In the genomic region with DNA sequence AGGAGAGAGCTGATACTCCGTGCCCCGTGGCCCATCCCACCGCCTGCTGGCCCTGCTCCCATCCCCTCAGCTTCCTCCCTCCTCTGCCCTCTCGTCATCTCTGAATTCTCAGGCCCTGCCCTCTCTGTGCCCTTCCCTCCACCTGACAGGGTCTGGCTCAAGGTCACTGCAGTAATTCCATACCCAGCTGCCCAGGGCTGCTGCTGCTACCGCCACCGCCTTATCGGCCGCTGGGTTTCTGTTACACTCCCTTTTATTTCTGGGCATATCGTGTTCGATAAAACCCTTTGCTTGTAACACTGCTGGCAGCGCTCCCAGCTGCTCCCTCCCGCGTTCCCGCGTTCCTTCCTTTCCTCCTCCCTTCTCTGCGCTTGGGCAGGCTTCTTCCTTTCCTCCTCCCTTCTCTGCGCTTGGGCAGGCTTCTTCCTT, we compare ENCODE assay signal across 2 cellular contexts.
TF ChIP-seq lines count a peak whose summit lies in the region.

No MANE protein-coding gene starts in this region.

TF ChIP-seq in A549, 52 proteins besides CTCF, POLR2A, EP300 and RAD21:
- TF ChIP-seq RFX5 (IDR thresholded peaks at IDR 0.05), result no peak
- TF ChIP-seq BHLHE40 (IDR thresholded peaks at IDR 0.05; ENCODE audit: low read depth, low read length), result no peak
- TF ChIP-seq, protein P1, sequence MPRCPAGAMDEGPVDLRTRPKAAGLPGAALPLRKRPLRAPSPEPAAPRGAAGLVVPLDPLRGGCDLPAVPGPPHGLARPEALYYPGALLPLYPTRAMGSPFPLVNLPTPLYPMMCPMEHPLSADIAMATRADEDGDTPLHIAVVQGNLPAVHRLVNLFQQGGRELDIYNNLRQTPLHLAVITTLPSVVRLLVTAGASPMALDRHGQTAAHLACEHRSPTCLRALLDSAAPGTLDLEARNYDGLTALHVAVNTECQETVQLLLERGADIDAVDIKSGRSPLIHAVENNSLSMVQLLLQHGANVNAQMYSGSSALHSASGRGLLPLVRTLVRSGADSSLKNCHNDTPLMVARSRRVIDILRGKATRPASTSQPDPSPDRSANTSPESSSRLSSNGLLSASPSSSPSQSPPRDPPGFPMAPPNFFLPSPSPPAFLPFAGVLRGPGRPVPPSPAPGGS (IDR thresholded peaks at IDR 0.05), result no peak
- TF ChIP-seq, protein P2, sequence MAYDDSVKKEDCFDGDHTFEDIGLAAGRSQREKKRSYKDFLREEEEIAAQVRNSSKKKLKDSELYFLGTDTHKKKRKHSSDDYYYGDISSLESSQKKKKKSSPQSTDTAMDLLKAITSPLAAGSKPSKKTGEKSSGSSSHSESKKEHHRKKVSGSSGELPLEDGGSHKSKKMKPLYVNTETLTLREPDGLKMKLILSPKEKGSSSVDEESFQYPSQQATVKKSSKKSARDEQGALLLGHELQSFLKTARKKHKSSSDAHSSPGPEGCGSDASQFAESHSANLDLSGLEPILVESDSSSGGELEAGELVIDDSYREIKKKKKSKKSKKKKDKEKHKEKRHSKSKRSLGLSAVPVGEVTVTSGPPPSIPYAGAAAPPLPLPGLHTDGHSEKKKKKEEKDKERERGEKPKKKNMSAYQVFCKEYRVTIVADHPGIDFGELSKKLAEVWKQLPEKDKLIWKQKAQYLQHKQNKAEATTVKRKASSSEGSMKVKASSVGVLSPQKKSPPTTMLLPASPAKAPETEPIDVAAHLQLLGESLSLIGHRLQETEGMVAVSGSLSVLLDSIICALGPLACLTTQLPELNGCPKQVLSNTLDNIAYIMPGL (CRISPR knock-in tag; IDR thresholded peaks at IDR 0.05; ENCODE audit: borderline replicate concordance), result no peak
- TF ChIP-seq CHD4 (IDR thresholded peaks at IDR 0.05; ENCODE audit: borderline replicate concordance), result no peak
- TF ChIP-seq, protein P3, sequence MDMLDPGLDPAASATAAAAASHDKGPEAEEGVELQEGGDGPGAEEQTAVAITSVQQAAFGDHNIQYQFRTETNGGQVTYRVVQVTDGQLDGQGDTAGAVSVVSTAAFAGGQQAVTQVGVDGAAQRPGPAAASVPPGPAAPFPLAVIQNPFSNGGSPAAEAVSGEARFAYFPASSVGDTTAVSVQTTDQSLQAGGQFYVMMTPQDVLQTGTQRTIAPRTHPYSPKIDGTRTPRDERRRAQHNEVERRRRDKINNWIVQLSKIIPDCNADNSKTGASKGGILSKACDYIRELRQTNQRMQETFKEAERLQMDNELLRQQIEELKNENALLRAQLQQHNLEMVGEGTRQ (IDR thresholded peaks at IDR 0.05), result no peak
- no peak for TF ChIP-seq MYC (IDR thresholded peaks at IDR 0.05; ENCODE audit: borderline replicate concordance, low read length)
- TF ChIP-seq FOSL2 (IDR thresholded peaks at IDR 0.05), result no peak
- TF ChIP-seq FOSL2 (CRISPR knock-in tag; IDR thresholded peaks at IDR 0.05), result no peak
- TF ChIP-seq ZNF302 (CRISPR knock-in tag; IDR thresholded peaks at IDR 0.05), result no peak
- no peak for TF ChIP-seq ZC3H11A (IDR thresholded peaks at IDR 0.05)
- no peak for TF ChIP-seq FOSB (CRISPR knock-in tag; IDR thresholded peaks at IDR 0.05)
- no peak for TF ChIP-seq JUNB (IDR thresholded peaks at IDR 0.05)
- TF ChIP-seq, protein P4, sequence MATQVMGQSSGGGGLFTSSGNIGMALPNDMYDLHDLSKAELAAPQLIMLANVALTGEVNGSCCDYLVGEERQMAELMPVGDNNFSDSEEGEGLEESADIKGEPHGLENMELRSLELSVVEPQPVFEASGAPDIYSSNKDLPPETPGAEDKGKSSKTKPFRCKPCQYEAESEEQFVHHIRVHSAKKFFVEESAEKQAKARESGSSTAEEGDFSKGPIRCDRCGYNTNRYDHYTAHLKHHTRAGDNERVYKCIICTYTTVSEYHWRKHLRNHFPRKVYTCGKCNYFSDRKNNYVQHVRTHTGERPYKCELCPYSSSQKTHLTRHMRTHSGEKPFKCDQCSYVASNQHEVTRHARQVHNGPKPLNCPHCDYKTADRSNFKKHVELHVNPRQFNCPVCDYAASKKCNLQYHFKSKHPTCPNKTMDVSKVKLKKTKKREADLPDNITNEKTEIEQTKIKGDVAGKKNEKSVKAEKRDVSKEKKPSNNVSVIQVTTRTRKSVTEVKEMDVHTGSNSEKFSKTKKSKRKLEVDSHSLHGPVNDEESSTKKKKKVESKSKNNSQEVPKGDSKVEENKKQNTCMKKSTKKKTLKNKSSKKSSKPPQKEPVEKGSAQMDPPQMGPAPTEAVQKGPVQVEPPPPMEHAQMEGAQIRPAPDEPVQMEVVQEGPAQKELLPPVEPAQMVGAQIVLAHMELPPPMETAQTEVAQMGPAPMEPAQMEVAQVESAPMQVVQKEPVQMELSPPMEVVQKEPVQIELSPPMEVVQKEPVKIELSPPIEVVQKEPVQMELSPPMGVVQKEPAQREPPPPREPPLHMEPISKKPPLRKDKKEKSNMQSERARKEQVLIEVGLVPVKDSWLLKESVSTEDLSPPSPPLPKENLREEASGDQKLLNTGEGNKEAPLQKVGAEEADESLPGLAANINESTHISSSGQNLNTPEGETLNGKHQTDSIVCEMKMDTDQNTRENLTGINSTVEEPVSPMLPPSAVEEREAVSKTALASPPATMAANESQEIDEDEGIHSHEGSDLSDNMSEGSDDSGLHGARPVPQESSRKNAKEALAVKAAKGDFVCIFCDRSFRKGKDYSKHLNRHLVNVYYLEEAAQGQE (IDR thresholded peaks at IDR 0.05), result no peak
- TF ChIP-seq HOXA7 (CRISPR knock-in tag; IDR thresholded peaks at IDR 0.05), result no peak
- TF ChIP-seq ESRRA (IDR thresholded peaks at IDR 0.05; ENCODE audit: borderline replicate concordance, low read length), result no peak

TF ChIP-seq in HepG2, 621 proteins besides CTCF, POLR2A, EP300 and RAD21:
- TF ChIP-seq ZNF547 (CRISPR knock-in tag; IDR thresholded peaks at IDR 0.05), result 0 out of 2 replicates have a peak, but pooled peaks have one; percentile 15
- no peak for TF ChIP-seq IKZF1 (IDR thresholded peaks at IDR 0.05)
- TF ChIP-seq JUNB (CRISPR knock-in tag; IDR thresholded peaks at IDR 0.05; ENCODE audit: borderline replicate concordance), result peak; percentile 11; the same call in 1 of the 2 replicates
- TF ChIP-seq, protein P5, sequence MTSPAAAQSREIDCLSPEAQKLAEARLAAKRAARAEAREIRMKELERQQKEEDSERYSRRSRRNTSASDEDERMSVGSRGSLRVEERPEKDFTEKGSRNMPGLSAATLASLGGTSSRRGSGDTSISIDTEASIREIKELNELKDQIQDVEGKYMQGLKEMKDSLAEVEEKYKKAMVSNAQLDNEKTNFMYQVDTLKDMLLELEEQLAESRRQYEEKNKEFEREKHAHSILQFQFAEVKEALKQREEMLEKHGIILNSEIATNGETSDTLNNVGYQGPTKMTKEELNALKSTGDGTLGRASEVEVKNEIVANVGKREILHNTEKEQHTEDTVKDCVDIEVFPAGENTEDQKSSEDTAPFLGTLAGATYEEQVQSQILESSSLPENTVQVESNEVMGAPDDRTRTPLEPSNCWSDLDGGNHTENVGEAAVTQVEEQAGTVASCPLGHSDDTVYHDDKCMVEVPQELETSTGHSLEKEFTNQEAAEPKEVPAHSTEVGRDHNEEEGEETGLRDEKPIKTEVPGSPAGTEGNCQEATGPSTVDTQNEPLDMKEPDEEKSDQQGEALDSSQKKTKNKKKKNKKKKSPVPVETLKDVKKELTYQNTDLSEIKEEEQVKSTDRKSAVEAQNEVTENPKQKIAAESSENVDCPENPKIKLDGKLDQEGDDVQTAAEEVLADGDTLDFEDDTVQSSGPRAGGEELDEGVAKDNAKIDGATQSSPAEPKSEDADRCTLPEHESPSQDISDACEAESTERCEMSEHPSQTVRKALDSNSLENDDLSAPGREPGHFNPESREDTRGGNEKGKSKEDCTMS (CRISPR knock-in tag; conservative IDR thresholded peaks at IDR 0.05), result no peak
- TF ChIP-seq NFYC (CRISPR knock-in tag; IDR thresholded peaks at IDR 0.05), result no peak
- no peak for TF ChIP-seq MATR3 (CRISPR knock-in tag; IDR thresholded peaks at IDR 0.05)
- TF ChIP-seq, protein P6, sequence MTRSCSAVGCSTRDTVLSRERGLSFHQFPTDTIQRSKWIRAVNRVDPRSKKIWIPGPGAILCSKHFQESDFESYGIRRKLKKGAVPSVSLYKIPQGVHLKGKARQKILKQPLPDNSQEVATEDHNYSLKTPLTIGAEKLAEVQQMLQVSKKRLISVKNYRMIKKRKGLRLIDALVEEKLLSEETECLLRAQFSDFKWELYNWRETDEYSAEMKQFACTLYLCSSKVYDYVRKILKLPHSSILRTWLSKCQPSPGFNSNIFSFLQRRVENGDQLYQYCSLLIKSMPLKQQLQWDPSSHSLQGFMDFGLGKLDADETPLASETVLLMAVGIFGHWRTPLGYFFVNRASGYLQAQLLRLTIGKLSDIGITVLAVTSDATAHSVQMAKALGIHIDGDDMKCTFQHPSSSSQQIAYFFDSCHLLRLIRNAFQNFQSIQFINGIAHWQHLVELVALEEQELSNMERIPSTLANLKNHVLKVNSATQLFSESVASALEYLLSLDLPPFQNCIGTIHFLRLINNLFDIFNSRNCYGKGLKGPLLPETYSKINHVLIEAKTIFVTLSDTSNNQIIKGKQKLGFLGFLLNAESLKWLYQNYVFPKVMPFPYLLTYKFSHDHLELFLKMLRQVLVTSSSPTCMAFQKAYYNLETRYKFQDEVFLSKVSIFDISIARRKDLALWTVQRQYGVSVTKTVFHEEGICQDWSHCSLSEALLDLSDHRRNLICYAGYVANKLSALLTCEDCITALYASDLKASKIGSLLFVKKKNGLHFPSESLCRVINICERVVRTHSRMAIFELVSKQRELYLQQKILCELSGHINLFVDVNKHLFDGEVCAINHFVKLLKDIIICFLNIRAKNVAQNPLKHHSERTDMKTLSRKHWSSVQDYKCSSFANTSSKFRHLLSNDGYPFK (CRISPR knock-in tag; IDR thresholded peaks at IDR 0.05; ENCODE audit: borderline replicate concordance), result no peak
- no peak for TF ChIP-seq ZBTB21 (CRISPR knock-in tag; IDR thresholded peaks at IDR 0.05)
- TF ChIP-seq HNRNPL (IDR thresholded peaks at IDR 0.05; ENCODE audit: low read depth, low read length), result 0 out of 2 replicates have a peak, but pooled peaks have one; percentile 5
- TF ChIP-seq ZNF383 (CRISPR knock-in tag; IDR thresholded peaks at IDR 0.05; ENCODE audit: borderline replicate concordance), result no peak
- TF ChIP-seq, protein P7, sequence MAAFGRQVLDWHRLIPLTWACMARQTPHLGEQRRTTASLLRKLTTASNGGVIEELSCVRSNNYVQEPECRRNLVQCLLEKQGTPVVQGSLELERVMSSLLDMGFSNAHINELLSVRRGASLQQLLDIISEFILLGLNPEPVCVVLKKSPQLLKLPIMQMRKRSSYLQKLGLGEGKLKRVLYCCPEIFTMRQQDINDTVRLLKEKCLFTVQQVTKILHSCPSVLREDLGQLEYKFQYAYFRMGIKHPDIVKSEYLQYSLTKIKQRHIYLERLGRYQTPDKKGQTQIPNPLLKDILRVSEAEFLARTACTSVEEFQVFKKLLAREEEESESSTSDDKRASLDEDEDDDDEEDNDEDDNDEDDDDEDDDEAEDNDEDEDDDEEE (CRISPR knock-in tag; IDR thresholded peaks at IDR 0.05), result peak; percentile 57; the same call in 1 of the 2 replicates
- TF ChIP-seq ZNF101 (CRISPR knock-in tag; IDR thresholded peaks at IDR 0.05; ENCODE audit: borderline replicate concordance, low read depth), result no peak
- TF ChIP-seq MXD4 (CRISPR knock-in tag; IDR thresholded peaks at IDR 0.05), result no peak
- TF ChIP-seq, protein P8, sequence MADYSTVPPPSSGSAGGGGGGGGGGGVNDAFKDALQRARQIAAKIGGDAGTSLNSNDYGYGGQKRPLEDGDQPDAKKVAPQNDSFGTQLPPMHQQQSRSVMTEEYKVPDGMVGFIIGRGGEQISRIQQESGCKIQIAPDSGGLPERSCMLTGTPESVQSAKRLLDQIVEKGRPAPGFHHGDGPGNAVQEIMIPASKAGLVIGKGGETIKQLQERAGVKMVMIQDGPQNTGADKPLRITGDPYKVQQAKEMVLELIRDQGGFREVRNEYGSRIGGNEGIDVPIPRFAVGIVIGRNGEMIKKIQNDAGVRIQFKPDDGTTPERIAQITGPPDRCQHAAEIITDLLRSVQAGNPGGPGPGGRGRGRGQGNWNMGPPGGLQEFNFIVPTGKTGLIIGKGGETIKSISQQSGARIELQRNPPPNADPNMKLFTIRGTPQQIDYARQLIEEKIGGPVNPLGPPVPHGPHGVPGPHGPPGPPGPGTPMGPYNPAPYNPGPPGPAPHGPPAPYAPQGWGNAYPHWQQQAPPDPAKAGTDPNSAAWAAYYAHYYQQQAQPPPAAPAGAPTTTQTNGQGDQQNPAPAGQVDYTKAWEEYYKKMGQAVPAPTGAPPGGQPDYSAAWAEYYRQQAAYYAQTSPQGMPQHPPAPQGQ (CRISPR knock-in tag; IDR thresholded peaks at IDR 0.05; ENCODE audit: borderline replicate concordance), result no peak
- 0 out of 2 replicates have a peak, but pooled peaks have one; percentile 11 for TF ChIP-seq FOXO1 (CRISPR knock-in tag; IDR thresholded peaks at IDR 0.05)
TF ChIP-seq in HepG2: peak in this region for 5.
